Comparison of ENCODE assay signal across 8 cellular contexts in the genomic region with DNA sequence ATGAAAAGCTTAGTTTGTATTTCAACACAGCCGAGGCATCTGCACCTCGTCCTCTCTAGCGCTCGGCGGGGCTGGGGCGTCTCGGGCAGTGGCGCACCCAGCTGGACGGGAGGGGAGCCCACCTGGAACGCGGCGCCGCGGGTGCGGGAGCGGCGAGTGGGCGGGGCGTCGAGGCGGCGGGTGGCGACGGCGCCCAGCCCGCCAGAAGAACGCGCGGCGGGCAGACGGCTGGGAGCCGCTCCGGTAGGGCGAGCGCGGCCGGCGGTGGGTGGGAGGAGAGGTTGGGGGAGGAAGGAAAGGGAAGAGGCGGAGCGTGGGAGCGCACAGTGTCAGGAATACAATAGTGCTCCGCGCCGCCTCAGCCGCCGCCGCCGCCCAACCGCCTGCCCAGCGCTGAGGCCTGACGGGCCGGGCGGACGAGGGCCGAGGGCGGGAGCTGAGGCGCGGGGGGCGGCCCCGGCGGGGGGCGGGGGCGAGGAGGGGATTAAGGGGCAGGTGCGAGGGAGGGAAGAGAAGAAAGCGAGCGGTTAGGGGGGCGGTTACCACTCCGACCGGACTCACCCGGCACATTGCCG. TPM values are rescaled to one million over a fixed set of nuclear protein-coding genes. Genes with fewer than 3 reads are reported as not detected.
DNase-seq lines count a peak whose midpoint lies in the region; ATAC-seq and TF ChIP-seq lines count a peak whose summit lies in the region.

A gene (plus strand): TSS at position 324 of the 575 bp plus-strand sequence. CDS start 72,474 bp downstream, outside the sequence.

- H3K27ac Mint-ChIP-seq in activated CD8-positive, alpha-beta T cell treated with anti-CD3 and anti-CD28 coated beads, Interleukin-2, amount 10 ng/mL, durations not matched to agents 7 days and 5 days, result no peak within 1 kb of the TSS

- intact Hi-C loops in esophagus muscularis mucosa (cut with DNase I), result loop anchor here (5.0 kb wide), 1 partner anchor 65 kb away; no protein-coding TSS in a partner anchor

- CTCF ChIA-PET in activated CD8-positive, alpha-beta T cell treated with anti-CD3 and anti-CD28 coated beads, Interleukin-2, amount 10 ng/mL, durations not matched to agents 7 days and 5 days (lab: Charles Lee), result no interaction called here

- WGBS in esophagus muscularis mucosa, result 46% methylated on average over 55 of the region's 71 CpGs

- H3K27me3 Mint-ChIP-seq in activated CD8-positive, alpha-beta T cell treated with anti-CD3 and anti-CD28 coated beads, Interleukin-2, amount 10 ng/mL, durations not matched to agents 7 days and 5 days (ENCODE audit: low read depth), result peaks cover 42% of the 10 kb centered on the region

- POLR2A ChIA-PET in activated CD8-positive, alpha-beta T cell treated with anti-CD3 and anti-CD28 coated beads, Interleukin-2, amount 10 ng/mL, durations not matched to agents 7 days and 5 days (lab: Charles Lee), result no interaction called here

- H3K9me3 ChIP-seq in esophagus muscularis mucosa (peaks cover 0 to 8% (median 0%) of the 10 kb centered on the region in 4 donors), mucosa of rectum (ENCODE audit: control insufficient read depth in 2 of 2, low read length in 2 of 2) (no peaks in the 10 kb centered on the region), thoracic aorta (no peaks in the 10 kb centered on the region)

- peaks cover 6% of the 10 kb centered on the region for H3K4me1 Mint-ChIP-seq in activated CD8-positive, alpha-beta T cell treated with anti-CD3 and anti-CD28 coated beads, Interleukin-2, amount 10 ng/mL, durations not matched to agents 7 days and 5 days (ENCODE audit: low read depth)

- DNase-seq in GM06990 (ENCODE audit: extremely low read depth, insufficient read length) (peak; percentile 31), NCI-H69 (lab: John Stamatoyannopoulos, UW) (peak; percentile 89), esophagus muscularis mucosa (ENCODE audit: extremely low spot score) (peak; percentile 91), thoracic aorta (ENCODE audit: low spot score) (peak; percentile 11)
- DNase-seq in activated CD8-positive, alpha-beta T cell treated with anti-CD3 and anti-CD28 coated beads, Interleukin-2, amount 10 ng/mL, durations not matched to agents 7 days and 5 days, result peak; percentile 24

- ATAC-seq in HG03521 (IDR thresholded peaks at IDR 0.05; ENCODE audit: unreplicated experiment) (peak; percentile 39), thoracic aorta (ENCODE audit: insufficient number of reproducible peaks, low FRiP score, low read depth) (peak; percentile 76), GM21526 (IDR thresholded peaks at IDR 0.05; ENCODE audit: low FRiP score, unreplicated experiment) (no peak)
- ATAC-seq in activated CD8-positive, alpha-beta T cell treated with anti-CD3 and anti-CD28 coated beads, Interleukin-2, amount 10 ng/mL, durations not matched to agents 7 days and 5 days, result peak; percentile 71

- no peak for TF ChIP-seq EP300 in esophagus muscularis mucosa (IDR thresholded peaks at IDR 0.05)

- peak within 1 kb of the TSS; percentile 70 for H3K4me3 Mint-ChIP-seq in activated CD8-positive, alpha-beta T cell treated with anti-CD3 and anti-CD28 coated beads, Interleukin-2, amount 10 ng/mL, durations not matched to agents 7 days and 5 days

- H3K27ac ChIP-seq in esophagus muscularis mucosa (replicated peaks in 1 of 4), result peak within 1 kb of the TSS; percentile 73 to 84 (median 76)
- no peak within 1 kb of the TSS for H3K27ac ChIP-seq in mucosa of rectum (ENCODE audit: low read depth in 2 of 2, low read length in 2 of 2)
- peak within 1 kb of the TSS; percentile 37 to 50 for H3K27ac ChIP-seq in thoracic aorta

- TF ChIP-seq CTCF in GM06990 (IDR thresholded peaks at IDR 0.05; ENCODE audit: insufficient read depth, low read length, poor library complexity, severe bottlenecking) (no peak), esophagus muscularis mucosa (IDR thresholded peaks at IDR 0.05) (no peak), thoracic aorta (IDR thresholded peaks at IDR 0.05) (no peak)

- peak within 1 kb of the TSS; percentile 32 to 64 for H3K9ac ChIP-seq in mucosa of rectum (ENCODE audit: low read depth in 1 of 2, low read length in 2 of 2)

- no peak for TF ChIP-seq POLR2A in esophagus muscularis mucosa (IDR thresholded peaks at IDR 0.05; ENCODE audit: low read depth)

- H3K4me3 ChIP-seq in GM06990 (replicated peaks; ENCODE audit: low read depth, low read length) (peak within 1 kb of the TSS; percentile 70), esophagus muscularis mucosa (peak within 1 kb of the TSS; percentile 71 to 76 (median 71)), mucosa of rectum (ENCODE audit: low read length in 2 of 2) (peak within 1 kb of the TSS; percentile 66 to 67), thoracic aorta (peak within 1 kb of the TSS; percentile 79)

- H3K4me1 ChIP-seq in esophagus muscularis mucosa, result peaks cover 7 to 11% (median 9%) of the 10 kb centered on the region in 4 donors
- H3K4me1 ChIP-seq in mucosa of rectum (ENCODE audit: control insufficient read depth in 2 of 2, insufficient read depth in 2 of 2, low read length in 2 of 2), result no peaks in the 10 kb centered on the region
- no peaks in the 10 kb centered on the region for H3K4me1 ChIP-seq in thoracic aorta (ENCODE audit: control insufficient read depth in 1 of 2, low read depth in 2 of 2)

- no peaks in the 10 kb centered on the region for H3K36me3 ChIP-seq in GM06990 (ENCODE audit: control insufficient read depth, insufficient read depth, low read length)
- no peaks in the 10 kb centered on the region for H3K36me3 ChIP-seq in esophagus muscularis mucosa
- H3K36me3 ChIP-seq in mucosa of rectum (ENCODE audit: control insufficient read depth in 2 of 2, insufficient read depth in 2 of 2, low read length in 2 of 2), result no peaks in the 10 kb centered on the region
- no peaks in the 10 kb centered on the region for H3K36me3 ChIP-seq in thoracic aorta

- H3K27me3 ChIP-seq in GM06990 (replicated peaks; ENCODE audit: control insufficient read depth, insufficient read depth, low read length), result no peaks in the 10 kb centered on the region; the same call in 1 of the 2 replicates
- no peaks in the 10 kb centered on the region for H3K27me3 ChIP-seq in esophagus muscularis mucosa
- H3K27me3 ChIP-seq in mucosa of rectum (ENCODE audit: control insufficient read depth in 2 of 2, insufficient read depth in 2 of 2, low read length in 2 of 2), result peaks cover 0 to 10% of the 10 kb centered on the region in 2 donors
- H3K27me3 ChIP-seq in thoracic aorta (replicated peaks; ENCODE audit: insufficient read depth), result no peaks in the 10 kb centered on the region

- H3K9me3 Mint-ChIP-seq in activated CD8-positive, alpha-beta T cell treated with anti-CD3 and anti-CD28 coated beads, Interleukin-2, amount 10 ng/mL, durations not matched to agents 7 days and 5 days (ENCODE audit: insufficient read depth), result no peaks in the 10 kb centered on the region

- no peaks in the 10 kb centered on the region for H3K36me3 Mint-ChIP-seq in activated CD8-positive, alpha-beta T cell treated with anti-CD3 and anti-CD28 coated beads, Interleukin-2, amount 10 ng/mL, durations not matched to agents 7 days and 5 days (ENCODE audit: low read depth)

RNA-seq across cellular contexts. Expression of the gene that starts here (rescaled TPM):
- under 1 TPM; 0.31 to 0.47 TPM for total RNA-seq in activated CD8-positive, alpha-beta T cell treated with anti-CD3 and anti-CD28 coated beads, Interleukin-2, amount 10 ng/mL, durations not matched to agents 7 days and 5 days
- total RNA-seq in esophagus muscularis mucosa (1 to 10 TPM; 7.8 to 9.6 (median 8.5) TPM), thoracic aorta (1 to 10 TPM; 3.7 to 5.2 TPM)

Comparison
In these comparisons a context has a peak if more than half of its experiments do, and no peak if none do; other contexts are left out.
1. Peak in DNase-seq and ATAC-seq in activated CD8-positive, alpha-beta T cell treated with anti-CD3 and anti-CD28 coated beads, Interleukin-2, amount 10 ng/mL, durations not matched to agents 7 days and 5 days; RNA of the gene not detected or under 1 TPM.
2. DNase-seq: peak in every context shown above with its lines; median percentile 91 in esophagus muscularis mucosa; 89 in NCI-H69; 31 in GM06990; 24 in activated CD8-positive, alpha-beta T cell treated with anti-CD3 and anti-CD28 coated beads, Interleukin-2, amount 10 ng/mL, durations not matched to agents 7 days and 5 days; 11 in thoracic aorta.
3. H3K27ac ChIP-seq: peak in esophagus muscularis mucosa (4 of 4) and thoracic aorta (2 of 2); none in mucosa of rectum (0 of 2).
4. Peak in every context shown above with its lines, with median percentiles within 50 percentile points of each other: H3K4me3 ChIP-seq.